In genomic region chr14:80364274-80364673, GRCh38 we compare ENCODE assay signal across 8 cellular contexts.
DNase-seq lines count a peak whose midpoint lies in the region; ATAC-seq and TF ChIP-seq lines count a peak whose summit lies in the region.
"Had no signal": no experiment of that assay in that cellular context is flagged by ENCODE, and none has a peak within 500 bp of the region (broad histone marks: within the 10 kb centered on the region; RNA-seq: fewer than 3 reads in every experiment).

No MANE protein-coding gene starts in this region.

- peak overlapping the region; percentile 67 for H2AFZ ChIP-seq in neural progenitor cell (replicated peaks)

- no peaks in the 10 kb centered on the region for H3K36me3 ChIP-seq in neural progenitor cell

- no peaks in the 10 kb centered on the region for H3K9me3 Mint-ChIP-seq in neural progenitor cell

- no peak overlapping the region for H3K27ac Mint-ChIP-seq in neural progenitor cell

- ATAC-seq in GM18519 (IDR thresholded peaks at IDR 0.05; ENCODE audit: low FRiP score, unreplicated experiment) = peak; percentile 69
- ATAC-seq in left colon = no peak

- no peaks in the 10 kb centered on the region for H3K36me3 Mint-ChIP-seq in neural progenitor cell

- in situ Hi-C loops in astrocyte of the spinal cord (cut with HindIII; ENCODE audit: low sequenced_read_pairs) = no loop called here

- H3K4me3 ChIP-seq in NB4 (ENCODE audit: low read depth, low read length) = no peak overlapping the region
- H3K4me3 ChIP-seq in astrocyte of the spinal cord (ENCODE audit: low read depth, low read length) = no peak overlapping the region
- no peak overlapping the region for H3K4me3 ChIP-seq in neural progenitor cell
- no peak overlapping the region for H3K4me3 ChIP-seq in lower leg skin (ENCODE audit: low read depth, poor library complexity, severe bottlenecking)
- H3K4me3 ChIP-seq: skin epidermis had no signal

- no peaks in the 10 kb centered on the region for H3K27me3 ChIP-seq in neural progenitor cell

- H3K27me3 Mint-ChIP-seq in neural progenitor cell (ENCODE audit: insufficient read depth, low read depth) = peaks cover 2% of the 10 kb centered on the region

- intact Hi-C loops in lower leg skin (cut with DNase I; ENCODE audit: low total_unique reads) = no loop called here
- intact Hi-C loops in left colon (cut with DNase I, micrococcal nuclease) = no loop called here

- WGBS in lower leg skin, 2 donors = 51 to 54% methylated on average over 1 of the region's 1 CpG

- H3K9me3 ChIP-seq in neural progenitor cell (ENCODE audit: low read depth) = no peaks in the 10 kb centered on the region

- no peaks in the 10 kb centered on the region for H3K4me1 Mint-ChIP-seq in neural progenitor cell

- H3K4me1 ChIP-seq in neural progenitor cell = no peaks in the 10 kb centered on the region

- H3K27ac ChIP-seq in neural progenitor cell = no peak overlapping the region
- H3K27ac ChIP-seq: skin epidermis had no signal

- no peak overlapping the region for H3K9ac ChIP-seq in neural progenitor cell

- H4K20me1 ChIP-seq in neural progenitor cell (ENCODE audit: low read depth) = no peaks in the 10 kb centered on the region

- TF ChIP-seq POLR2A in NB4 (IDR thresholded peaks at IDR 0.05; ENCODE audit: extremely low read depth, insufficient read length) = no peak
- no peak for TF ChIP-seq POLR2A in lower leg skin (IDR thresholded peaks at IDR 0.05)

- TF ChIP-seq CTCF in NB4 (IDR thresholded peaks at IDR 0.05; ENCODE audit: low read depth, low read length) (no peak), astrocyte of the spinal cord (IDR thresholded peaks at IDR 0.05; ENCODE audit: low read depth, low read length) (peak; percentile 41), neural progenitor cell (IDR thresholded peaks at IDR 0.05) (peak; percentile 67), lower leg skin (IDR thresholded peaks at IDR 0.05) (no peak)

- no peak overlapping the region for H3K4me2 ChIP-seq in neural progenitor cell

- H3K79me2 ChIP-seq in neural progenitor cell (ENCODE audit: low read depth) = no peaks in the 10 kb centered on the region

- H3F3A ChIP-seq in neural progenitor cell (ENCODE audit: low read depth) = no peaks in the 10 kb centered on the region

- H3K4me3 Mint-ChIP-seq in neural progenitor cell = no peak overlapping the region

- peak; percentile 33 for DNase-seq in NB4 (ENCODE audit: low read depth)
- peak; percentile 28 for DNase-seq in astrocyte of the spinal cord (ENCODE audit: low read depth, low spot score)
- DNase-seq in neural progenitor cell (ENCODE audit: low spot score) = peak; percentile 43
- DNase-seq in lower leg skin (ENCODE audit: low spot score in 2 of 2) = no peak
- no peak for DNase-seq in effector CD4-positive, alpha-beta T cell
- DNase-seq in left colon = no peak

Comparison
In these comparisons a context has a peak if more than half of its experiments do, and no peak if none do; other contexts are left out.
1. DNase-seq: peak in NB4 (single experiment), astrocyte of the spinal cord (single experiment) and neural progenitor cell (single experiment); none in lower leg skin (0 of 2), effector CD4-positive, alpha-beta T cell (single experiment) and left colon (0 of 2).
2. CTCF ChIP-seq: peak in astrocyte of the spinal cord (single experiment) and neural progenitor cell (single experiment); none in NB4 (single experiment) and lower leg skin (0 of 3).